Comparison of ENCODE assay signal across 18 cellular contexts in genomic region chr1:11156441-11156840, GRCh38. TPM values are rescaled to one million over a fixed set of nuclear protein-coding genes. Genes with fewer than 3 reads are reported as not detected.
DNase-seq lines count a peak whose midpoint lies in the region; ATAC-seq and TF ChIP-seq lines count a peak whose summit lies in the region.
"Had no signal": no experiment of that assay in that cellular context is flagged by ENCODE, and none has a peak within 500 bp of the region (broad histone marks: within the 10 kb centered on the region; RNA-seq: fewer than 3 reads in every experiment).

No MANE protein-coding gene starts in this region.

- TF ChIP-seq CTCF in neutrophil (IDR thresholded peaks at IDR 0.05) (no peak), CD14-positive monocyte (IDR thresholded peaks at IDR 0.05) (no peak)

- no peaks in the 10 kb centered on the region for H3K9me3 ChIP-seq in neutrophil
- H3K9me3 ChIP-seq: HAP-1, pancreas, tibial nerve had no signal

- H3K4me3 Mint-ChIP-seq in T-helper 1 cell treated with Interleukin-12 subunit alpha and Interleukin-12 subunit beta and Interleukin-4 antibody, amounts not matched to agents 30 μg/mL and 1 μg/mL, for 36 hours = no peak overlapping the region
- H3K4me3 Mint-ChIP-seq in T-cell (no peak overlapping the region), CD14-positive monocyte (no peak overlapping the region), immature natural killer cell (no peak overlapping the region)

- H3K36me3 Mint-ChIP-seq in T-helper 1 cell treated with Interleukin-12 subunit alpha and Interleukin-12 subunit beta and Interleukin-4 antibody, amounts not matched to agents 30 μg/mL and 1 μg/mL, for 36 hours (ENCODE audit: low read depth) = peaks cover 14% of the 10 kb centered on the region
- peaks cover 50% of the 10 kb centered on the region for H3K36me3 Mint-ChIP-seq in T-cell
- peaks cover 63 to 66% of the 10 kb centered on the region in 2 donors for H3K36me3 Mint-ChIP-seq in CD14-positive monocyte
- H3K36me3 Mint-ChIP-seq in immature natural killer cell = peaks cover 18 to 36% (median 23%) of the 10 kb centered on the region in 3 donors

- H3K36me3 ChIP-seq in neutrophil = peaks cover 60% of the 10 kb centered on the region

- CTCF ChIA-PET in T-cell (lab: Charles Lee) = no interaction called here

- no peaks in the 10 kb centered on the region for H3K27me3 Mint-ChIP-seq in T-helper 1 cell treated with Interleukin-12 subunit alpha and Interleukin-12 subunit beta and Interleukin-4 antibody, amounts not matched to agents 30 μg/mL and 1 μg/mL, for 36 hours (ENCODE audit: low read depth)
- H3K27me3 Mint-ChIP-seq in T-cell = no peaks in the 10 kb centered on the region
- peaks cover 0 to 2% (median 0%) of the 10 kb centered on the region in 3 donors for H3K27me3 Mint-ChIP-seq in CD14-positive monocyte (ENCODE audit: low read depth in 3 of 3)
- peaks cover 0 to 1% (median 0%) of the 10 kb centered on the region in 3 donors for H3K27me3 Mint-ChIP-seq in immature natural killer cell (ENCODE audit: low read depth in 3 of 3)

- H3K27ac Mint-ChIP-seq in T-helper 1 cell treated with Interleukin-12 subunit alpha and Interleukin-12 subunit beta and Interleukin-4 antibody, amounts not matched to agents 30 μg/mL and 1 μg/mL, for 36 hours = peak overlapping the region; percentile 0
- H3K27ac Mint-ChIP-seq in T-cell (peak overlapping the region; percentile 35 to 76), CD14-positive monocyte (peak overlapping the region in 1 of 7 donors; percentile 34), immature natural killer cell (no peak overlapping the region)

- intact Hi-C loops in CD14-positive monocyte (cut with micrococcal nuclease) = no loop called here

- no peak overlapping the region for H3K4me3 ChIP-seq in neutrophil (ENCODE audit: low read depth in 1 of 2, low read length in 1 of 2)
- H3K4me3 ChIP-seq: HAP-1, pancreas, skin epidermis, tibial nerve had no signal

- no peaks in the 10 kb centered on the region for H3K4me1 ChIP-seq in neutrophil (ENCODE audit: control insufficient read depth in 1 of 2, insufficient read depth in 1 of 2, low read depth in 1 of 2, low read length in 1 of 2)
- H3K4me1 ChIP-seq: HAP-1, pancreas had no signal

- H3K4me1 Mint-ChIP-seq in T-helper 1 cell treated with Interleukin-12 subunit alpha and Interleukin-12 subunit beta and Interleukin-4 antibody, amounts not matched to agents 30 μg/mL and 1 μg/mL, for 36 hours (ENCODE audit: low read depth) = peaks cover 6% of the 10 kb centered on the region
- H3K4me1 Mint-ChIP-seq in T-cell = peaks cover 0 to 16% (median 5%) of the 10 kb centered on the region in 3 donors
- H3K4me1 Mint-ChIP-seq in CD14-positive monocyte = no peaks in the 10 kb centered on the region
- H3K4me1 Mint-ChIP-seq in immature natural killer cell = peaks cover 0 to 1% of the 10 kb centered on the region in 2 donors

- POLR2A ChIA-PET in T-cell (lab: Charles Lee) = no interaction called here

- H3K27me3 ChIP-seq in neutrophil = no peaks in the 10 kb centered on the region
- H3K27me3 ChIP-seq: pancreas, tibial nerve had no signal

- ATAC-seq in T-cell (replicated peaks in 1 of 4) = no peak
- ATAC-seq: pancreas had no signal

- H3K27ac ChIP-seq in neutrophil = peak overlapping the region; percentile 7
- H3K27ac ChIP-seq: pancreas had no signal

- no peak for DNase-seq in T-helper 1 cell
- DNase-seq in T-cell = no peak
- peak; percentile 70 for DNase-seq in dermis blood vessel endothelial cell
- DNase-seq in CD14-positive monocyte (ENCODE audit: low spot score) = no peak
- DNase-seq in NCI-H510A (lab: John Stamatoyannopoulos, UW) = no peak
- no peak for DNase-seq in immature natural killer cell
- DNase-seq: activated naive CD4-positive, alpha-beta T cell treated with anti-CD3 and anti-CD28 coated beads, Interleukin-2, amount 50 U/mL, for 16 hours; central memory CD4-positive, alpha-beta T cell; islet precursor cell; NCI-H1930; NCI-H69; pancreas had no signal

- no peaks in the 10 kb centered on the region for H3K9me3 Mint-ChIP-seq in T-helper 1 cell treated with Interleukin-12 subunit alpha and Interleukin-12 subunit beta and Interleukin-4 antibody, amounts not matched to agents 30 μg/mL and 1 μg/mL, for 36 hours
- H3K9me3 Mint-ChIP-seq in T-cell = no peaks in the 10 kb centered on the region
- peaks cover 0 to 2% (median 0%) of the 10 kb centered on the region in 7 donors for H3K9me3 Mint-ChIP-seq in CD14-positive monocyte
- H3K9me3 Mint-ChIP-seq in immature natural killer cell = no peaks in the 10 kb centered on the region

RNA-seq across cellular contexts. Expression of gene ANGPTL7, which starts 32.7 kb away (rescaled TPM):
- not detected for total RNA-seq in T-cell
- not detected in 2 replicates for total RNA-seq in dermis blood vessel endothelial cell
- not detected for polyA plus RNA-seq in CD14-positive monocyte
- polyA plus RNA-seq in immature natural killer cell = not detected
- total RNA-seq: mononuclear cell had no signal

RNA-seq across cellular contexts. Expression of gene EXOSC10, which starts 56.8 kb away (rescaled TPM):
- total RNA-seq in T-cell (10 to 100 TPM; 72.5 to 85.2 (median 82.1) TPM), dermis blood vessel endothelial cell (53.6 and 67.8 TPM in 2 replicates)
- polyA plus RNA-seq in CD14-positive monocyte (10 to 100 TPM; 24.0 to 27.4 TPM), immature natural killer cell (10 to 100 TPM; 25.4 to 49.1 (median 27.6) TPM)

Comparison
In these comparisons a context has a peak if more than half of its experiments do, and no peak if none do; other contexts are left out.
1. H3K27ac Mint-ChIP-seq: peak in T-helper 1 cell treated with Interleukin-12 subunit alpha and Interleukin-12 subunit beta and Interleukin-4 antibody, amounts not matched to agents 30 μg/mL and 1 μg/mL, for 36 hours (single experiment) and T-cell (2 of 2); none in immature natural killer cell (0 of 6).